Comparison of ENCODE assay signal across 8 cellular contexts in the genomic region with DNA sequence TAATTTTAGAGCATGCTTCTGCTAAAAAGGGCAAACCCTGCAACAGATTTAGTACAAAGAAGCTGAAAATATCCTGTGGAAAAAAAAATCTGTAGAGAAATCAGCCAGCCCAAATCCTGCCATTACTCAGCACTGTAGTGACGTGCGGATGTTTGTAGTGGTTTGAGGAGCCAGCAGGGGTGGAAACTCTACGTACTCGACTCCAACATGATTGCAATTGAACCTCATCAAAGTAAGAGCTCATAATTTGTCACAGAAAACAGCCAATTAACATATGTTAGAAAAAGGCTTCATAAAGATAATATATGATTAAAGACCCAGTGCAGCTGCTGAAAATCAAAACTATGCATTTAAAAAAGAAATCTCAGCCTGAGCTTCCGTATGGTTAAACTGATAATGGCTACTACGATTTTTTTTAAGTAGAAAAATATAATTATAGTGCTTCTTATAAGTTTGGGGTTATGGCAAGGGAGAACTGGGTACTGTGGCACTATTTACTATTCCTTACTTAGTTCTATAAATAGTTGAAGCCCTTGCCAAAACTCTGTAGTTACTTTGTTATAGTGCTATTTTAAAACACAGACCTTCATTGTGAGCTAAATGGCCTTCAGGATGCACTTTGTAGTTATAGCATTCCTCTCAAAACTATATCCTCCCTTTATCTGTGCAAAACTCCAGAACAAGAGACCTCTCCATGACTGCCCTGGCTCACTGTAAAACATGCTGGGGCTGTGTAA. TPM values are rescaled to one million over a fixed set of nuclear protein-coding genes. Genes with fewer than 3 reads are reported as not detected.
DNase-seq lines count a peak whose midpoint lies in the region; ATAC-seq and TF ChIP-seq lines count a peak whose summit lies in the region.

No MANE protein-coding gene starts in this region.

- ATAC-seq in HG03520 (IDR thresholded peaks at IDR 0.05; ENCODE audit: unreplicated experiment) (peak; percentile 35), lower lobe of right lung (peak; percentile 80 to 87), HG03039 (IDR thresholded peaks at IDR 0.05; ENCODE audit: unreplicated experiment) (no peak)

- H3K9me3 Mint-ChIP-seq in activated naive CD8-positive, alpha-beta T cell (ENCODE audit: low read depth): no peaks in the 10 kb centered on the region

- H3K4me3 ChIP-seq in lower lobe of right lung: peak overlapping the region; percentile 4

- peak; percentile 24 for DNase-seq in activated naive CD4-positive, alpha-beta T cell treated with Interleukin-2 at 50 U/mL for 16 hours
- no peak for DNase-seq in activated naive CD4-positive, alpha-beta T cell (lab: John Stamatoyannopoulos, UW)
- no peak for DNase-seq in lower lobe of right lung
- peak in 5 of 6 experiments; percentile 1 to 42 (median 6) for DNase-seq in stimulated activated naive CD4-positive, alpha-beta T cell (lab: John Stamatoyannopoulos, UW)
- no peak for DNase-seq in SK-N-DZ (ENCODE audit: low spot score)

- intact Hi-C loops in lower lobe of right lung (cut with DNase I): no loop called here

- no peaks in the 10 kb centered on the region for H3K9me3 ChIP-seq in lower lobe of right lung

- peaks cover 2% of the 10 kb centered on the region for H3K36me3 Mint-ChIP-seq in activated naive CD8-positive, alpha-beta T cell

- peak overlapping the region; percentile 28 for H3K27ac Mint-ChIP-seq in activated naive CD8-positive, alpha-beta T cell

- H3K27ac ChIP-seq in lower lobe of right lung: peak overlapping the region; percentile 50

- no peaks in the 10 kb centered on the region for H3K36me3 ChIP-seq in lower lobe of right lung

- H3K4me1 Mint-ChIP-seq in activated naive CD8-positive, alpha-beta T cell (ENCODE audit: low read depth): peaks cover 42% of the 10 kb centered on the region

- H3K4me3 Mint-ChIP-seq in activated naive CD8-positive, alpha-beta T cell: peak overlapping the region; percentile 35

- H3K27me3 Mint-ChIP-seq in activated naive CD8-positive, alpha-beta T cell: peaks cover 1% of the 10 kb centered on the region

- H3K27me3 ChIP-seq in lower lobe of right lung (ENCODE audit: low read depth): no peaks in the 10 kb centered on the region

- no peak for TF ChIP-seq CTCF in lower lobe of right lung (IDR thresholded peaks at IDR 0.05)

- H3K4me1 ChIP-seq in lower lobe of right lung: peaks cover 49% of the 10 kb centered on the region

RNA-seq across cellular contexts. Expression of a gene that starts 49.4 kb away (rescaled TPM):
- total RNA-seq in lower lobe of right lung: 42.0 TPM
- not detected in 2 replicates for polyA plus RNA-seq in SK-N-DZ (2014; cell fraction: cytosol; rRNA removed)
- not detected in 2 replicates for polyA plus RNA-seq in SK-N-DZ (2014; cell fraction: nucleus; rRNA removed)

Comparison
In these comparisons a context has a peak if more than half of its experiments do, and no peak if none do; other contexts are left out.
1. DNase-seq: peak in activated naive CD4-positive, alpha-beta T cell treated with Interleukin-2 at 50 U/mL for 16 hours (single experiment) and stimulated activated naive CD4-positive, alpha-beta T cell (5 of 6); none in activated naive CD4-positive, alpha-beta T cell (0 of 4), lower lobe of right lung (single experiment) and SK-N-DZ (single experiment).